In the genomic region with DNA sequence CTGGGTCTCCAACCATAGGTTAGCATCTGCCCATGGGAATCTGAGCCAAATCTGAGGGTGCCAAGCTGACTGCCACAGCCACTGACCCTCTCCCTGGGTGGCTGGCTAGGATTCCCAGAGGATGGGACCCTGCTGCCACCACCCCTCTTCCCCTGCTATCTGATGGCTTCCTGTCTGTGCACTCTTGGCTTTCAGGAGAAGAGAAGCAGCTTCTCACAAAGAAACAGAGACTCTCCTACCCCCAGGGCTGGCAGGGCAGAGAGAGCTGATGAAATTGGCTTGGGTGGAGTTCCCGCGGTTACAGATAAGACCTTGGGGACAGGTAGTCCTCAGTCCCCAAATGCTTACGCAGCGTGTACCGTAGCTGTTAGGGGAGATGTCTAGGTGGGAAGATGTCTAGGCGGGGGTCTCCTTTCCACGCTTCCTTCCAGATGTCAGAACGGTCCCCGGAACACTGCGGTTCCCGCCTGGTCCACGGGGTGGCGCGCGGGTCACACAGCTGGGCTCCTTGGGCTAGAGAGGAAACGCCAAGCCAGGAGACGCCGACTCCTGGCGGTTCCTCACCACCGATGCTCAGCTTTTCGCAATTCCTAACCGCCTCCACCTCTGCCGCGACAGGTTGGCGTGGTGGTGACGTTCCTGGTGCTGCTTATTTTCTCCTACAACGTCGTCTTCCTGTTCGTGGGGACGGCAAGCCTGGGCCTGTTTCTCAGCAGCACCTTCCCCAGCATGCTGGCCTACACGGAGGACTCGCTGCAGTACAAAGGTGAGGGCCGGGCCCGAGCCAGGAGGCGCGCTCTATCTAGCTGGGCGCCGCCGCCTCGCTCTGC, we compare ENCODE assay signal across 8 cellular contexts. TPM values are rescaled to one million over a fixed set of nuclear protein-coding genes. Genes with fewer than 3 reads are reported as not detected.
A peak's percentile ranks its signal among the peaks of the same experiment; 100 is the strongest.
DNase-seq lines count a peak whose midpoint lies in the region; ATAC-seq and TF ChIP-seq lines count a peak whose summit lies in the region.

No MANE protein-coding gene starts in this region.

- H3K4me1 Mint-ChIP-seq in glutamatergic neuron (ENCODE audit: low read depth, unreplicated experiment) (peaks cover 4% of the 10 kb centered on the region), osteocyte (ENCODE audit: unreplicated experiment) (peaks cover 12% of the 10 kb centered on the region)

- no peak for ATAC-seq in thoracic aorta (ENCODE audit: insufficient number of reproducible peaks, low FRiP score, low read depth)

- peak overlapping the region; percentile 74 for H3K4me3 Mint-ChIP-seq in glutamatergic neuron (ENCODE audit: unreplicated experiment)
- H3K4me3 Mint-ChIP-seq in osteocyte (ENCODE audit: unreplicated experiment): peak overlapping the region; percentile 62

- peak overlapping the region; percentile 38 for H3K27ac Mint-ChIP-seq in glutamatergic neuron (ENCODE audit: unreplicated experiment)
- peak overlapping the region; percentile 53 for H3K27ac Mint-ChIP-seq in osteocyte (ENCODE audit: unreplicated experiment)

- H3K36me3 ChIP-seq in thoracic aorta: no peaks in the 10 kb centered on the region

- H3K4me1 ChIP-seq in thoracic aorta (ENCODE audit: control insufficient read depth in 1 of 2, low read depth in 2 of 2): peaks cover 0 to 18% of the 10 kb centered on the region in 2 donors

- no peaks in the 10 kb centered on the region for H3K27me3 ChIP-seq in thoracic aorta (replicated peaks; ENCODE audit: insufficient read depth)

- no peak for TF ChIP-seq POLR2A in NB4 (IDR thresholded peaks at IDR 0.05; ENCODE audit: extremely low read depth, insufficient read length)

- peak; percentile 98 for TF ChIP-seq CTCF in HFF-Myc (IDR thresholded peaks at IDR 0.05; ENCODE audit: low read depth, low read length, missing control alignments)
- peak; percentile 87 for TF ChIP-seq CTCF in NB4 (IDR thresholded peaks at IDR 0.05; ENCODE audit: low read depth, low read length)
- peak; percentile 91 for TF ChIP-seq CTCF in glutamatergic neuron (IDR thresholded peaks at IDR 0.05; ENCODE audit: partially characterized antibody, unreplicated experiment)
- TF ChIP-seq CTCF in osteocyte (IDR thresholded peaks at IDR 0.05): peak; percentile 96
- peak; percentile 99 for TF ChIP-seq CTCF in thoracic aorta (IDR thresholded peaks at IDR 0.05)

- H3K36me3 Mint-ChIP-seq in glutamatergic neuron (ENCODE audit: unreplicated experiment) (no peaks in the 10 kb centered on the region), osteocyte (ENCODE audit: unreplicated experiment) (peaks cover 4% of the 10 kb centered on the region)

- H3K9me3 Mint-ChIP-seq in glutamatergic neuron (ENCODE audit: unreplicated experiment): no peaks in the 10 kb centered on the region
- no peaks in the 10 kb centered on the region for H3K9me3 Mint-ChIP-seq in osteocyte (ENCODE audit: unreplicated experiment)

- H3K9me3 ChIP-seq in thoracic aorta: no peaks in the 10 kb centered on the region

- H3K27ac ChIP-seq in thoracic aorta: no peak overlapping the region

- peak; percentile 61 for DNase-seq in GF-D8 (lab: John Stamatoyannopoulos, UW)
- DNase-seq in HFF-Myc (ENCODE audit: extremely low read depth, low read depth): no peak
- peak; percentile 79 for DNase-seq in NB4 (ENCODE audit: low read depth)
- peak; percentile 79 for DNase-seq in SK-N-DZ (ENCODE audit: low spot score)
- peak; percentile 90 for DNase-seq in activated naive CD4-positive, alpha-beta T cell treated with anti-CD3 and anti-CD28 coated beads, Interleukin-2, amount 50 U/mL, for 16 hours
- DNase-seq in glutamatergic neuron: peak; percentile 95
- DNase-seq in osteocyte (ENCODE audit: extremely low spot score, unreplicated experiment): peak; percentile 94
- DNase-seq in thoracic aorta (ENCODE audit: low spot score): peak; percentile 61

- peak overlapping the region; percentile 31 for H3K4me3 ChIP-seq in HFF-Myc (replicated peaks; ENCODE audit: low read depth, low read length)
- H3K4me3 ChIP-seq in NB4 (ENCODE audit: low read depth, low read length): no peak overlapping the region
- H3K4me3 ChIP-seq in thoracic aorta: peak overlapping the region; percentile 73

- peaks cover 7% of the 10 kb centered on the region for H3K27me3 Mint-ChIP-seq in glutamatergic neuron (ENCODE audit: unreplicated experiment)
- peaks cover 3% of the 10 kb centered on the region for H3K27me3 Mint-ChIP-seq in osteocyte (ENCODE audit: unreplicated experiment)

RNA-seq across cellular contexts. Expression of a gene that starts 40.1 kb away (rescaled TPM):
- polyA plus RNA-seq in SK-N-DZ (2014; cell fraction: cytosol; rRNA removed): 4.4 and 5.7 TPM in 2 replicates
- polyA plus RNA-seq in SK-N-DZ (2014; cell fraction: nucleus; rRNA removed): 5.3 and 8.4 TPM in 2 replicates
- total RNA-seq in glutamatergic neuron (ENCODE audit: unreplicated experiment) (20.0 TPM), osteocyte (46.4 and 50.4 TPM in 2 replicates), thoracic aorta (10 to 100 TPM; 20.2 to 34.4 TPM)
